Comparison of ENCODE assay signal across 8 cellular contexts in the genomic region with DNA sequence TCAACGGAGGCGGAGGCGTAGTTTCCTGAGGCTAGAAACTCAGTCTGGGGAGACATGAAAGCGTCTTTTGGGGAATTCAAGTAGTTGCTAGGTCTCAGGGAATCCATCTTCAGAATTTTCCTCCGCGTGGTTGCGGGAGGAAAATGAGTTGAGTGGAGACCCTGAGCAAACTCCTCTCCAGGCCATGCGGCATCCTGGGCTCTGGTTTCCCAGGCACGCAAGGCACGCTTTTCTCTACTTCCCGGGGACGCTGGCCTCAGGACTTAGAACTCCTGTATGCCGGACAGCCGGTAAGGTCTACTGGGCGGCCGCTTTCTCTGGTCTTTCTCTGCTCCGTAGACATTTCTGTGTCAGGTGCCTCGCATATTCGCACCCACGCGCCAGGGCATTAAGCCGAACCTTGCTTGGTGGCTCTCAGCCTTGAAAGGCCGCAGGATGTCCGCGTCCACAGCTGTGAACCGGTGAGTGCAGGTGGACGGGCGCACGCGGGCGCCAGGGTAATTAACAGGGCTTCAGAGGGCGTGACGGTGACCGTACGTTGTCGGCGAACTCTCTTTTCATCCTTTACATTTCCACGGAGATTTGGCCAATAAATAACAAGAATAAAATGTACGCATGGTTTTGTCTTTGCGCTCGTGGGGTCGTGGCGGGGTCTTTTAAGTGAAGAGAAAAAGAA. TPM values are rescaled to one million over a fixed set of nuclear protein-coding genes. Genes with fewer than 3 reads are reported as not detected.
DNase-seq lines count a peak whose midpoint lies in the region; ATAC-seq and TF ChIP-seq lines count a peak whose summit lies in the region.

No MANE protein-coding gene starts in this region.

- peak in 1 of 5 donors; percentile 12 for DNase-seq in CD4-positive, alpha-beta memory T cell
- peak; percentile 23 for DNase-seq in NCI-H2227 treated with DMSO at 0.1 percent for 48 hours (lab: John Stamatoyannopoulos, UW)

- intact Hi-C loops in CD4-positive, alpha-beta memory T cell (cut with micrococcal nuclease): no loop called here
- intact Hi-C loops in dendritic cell treated with granulocyte-macrophage colony-stimulating factor and Interleukin-4, amounts not matched to agents 40 ng/mL and 50 ng/mL, for 4 days (cut with micrococcal nuclease): no loop called here

- CTCF ChIA-PET in CD4-positive, alpha-beta memory T cell (lab: Charles Lee; ENCODE audit: partially characterized antibody): interaction anchor here (1.3 kb wide), 1 partner anchor 29 kb away, joined by 4 read pairs; no protein-coding TSS in a partner anchor

- H3K27ac ChIP-seq in CD4-positive, alpha-beta memory T cell (ENCODE audit: low read depth, low read length): no peak overlapping the region

- H3K4me3 ChIP-seq in CD4-positive, alpha-beta memory T cell (ENCODE audit: low read length in 2 of 2): peak overlapping the region; percentile 39 to 47

- H3K4me1 ChIP-seq in CD4-positive, alpha-beta memory T cell (ENCODE audit: insufficient read depth, low read length): peaks cover 29% of the 10 kb centered on the region

- POLR2A ChIA-PET in CD4-positive, alpha-beta memory T cell (lab: Charles Lee; ENCODE audit: partially characterized antibody): no interaction called here

- peaks cover 0 to 4% (median 0%) of the 10 kb centered on the region in 8 donors for H3K9me3 Mint-ChIP-seq in CD4-positive, alpha-beta memory T cell
- no peaks in the 10 kb centered on the region for H3K9me3 Mint-ChIP-seq in dendritic cell treated with granulocyte-macrophage colony-stimulating factor and Interleukin-4, amounts not matched to agents 40 ng/mL and 50 ng/mL, for 4 days
- no peaks in the 10 kb centered on the region for H3K9me3 Mint-ChIP-seq in nephron

- no peak for ATAC-seq in GM21390 (IDR thresholded peaks at IDR 0.05; ENCODE audit: unreplicated experiment)
- no peak for ATAC-seq in HG03139 (IDR thresholded peaks at IDR 0.05; ENCODE audit: unreplicated experiment)
- ATAC-seq in GM18868 (IDR thresholded peaks at IDR 0.05; ENCODE audit: unreplicated experiment): no peak
- no peak for ATAC-seq in HG03565 (IDR thresholded peaks at IDR 0.05; ENCODE audit: unreplicated experiment)

- peak overlapping the region; percentile 83 to 89 (median 84) for H3K4me3 Mint-ChIP-seq in CD4-positive, alpha-beta memory T cell
- H3K4me3 Mint-ChIP-seq in dendritic cell treated with granulocyte-macrophage colony-stimulating factor and Interleukin-4, amounts not matched to agents 40 ng/mL and 50 ng/mL, for 4 days: peak overlapping the region; percentile 49
- peak overlapping the region; percentile 84 to 90 (median 89) for H3K4me3 Mint-ChIP-seq in nephron

- H3K36me3 ChIP-seq in CD4-positive, alpha-beta memory T cell (ENCODE audit: insufficient read depth, low read length): no peaks in the 10 kb centered on the region

- no peaks in the 10 kb centered on the region for H3K9me3 ChIP-seq in CD4-positive, alpha-beta memory T cell (ENCODE audit: control insufficient read depth in 1 of 2, low read length in 2 of 2)

- TF ChIP-seq CTCF in nephron (IDR thresholded peaks at IDR 0.05; ENCODE audit: unreplicated experiment in 3 of 3): no peak

- peaks cover 20 to 40% (median 27%) of the 10 kb centered on the region in 4 donors for H3K4me1 Mint-ChIP-seq in CD4-positive, alpha-beta memory T cell
- H3K4me1 Mint-ChIP-seq in dendritic cell treated with granulocyte-macrophage colony-stimulating factor and Interleukin-4, amounts not matched to agents 40 ng/mL and 50 ng/mL, for 4 days (ENCODE audit: low read depth): peaks cover 15% of the 10 kb centered on the region
- H3K4me1 Mint-ChIP-seq in nephron: peaks cover 38% of the 10 kb centered on the region

- peaks cover 45% of the 10 kb centered on the region for H3K27me3 ChIP-seq in CD4-positive, alpha-beta memory T cell (ENCODE audit: insufficient read depth, low read length)

- no peaks in the 10 kb centered on the region for H3K36me3 Mint-ChIP-seq in CD4-positive, alpha-beta memory T cell
- H3K36me3 Mint-ChIP-seq in dendritic cell treated with granulocyte-macrophage colony-stimulating factor and Interleukin-4, amounts not matched to agents 40 ng/mL and 50 ng/mL, for 4 days (ENCODE audit: low read depth): no peaks in the 10 kb centered on the region
- H3K36me3 Mint-ChIP-seq in nephron (ENCODE audit: low read depth): no peaks in the 10 kb centered on the region

- peaks cover 41 to 44% of the 10 kb centered on the region in 2 donors for H3K27me3 Mint-ChIP-seq in CD4-positive, alpha-beta memory T cell
- H3K27me3 Mint-ChIP-seq in dendritic cell treated with granulocyte-macrophage colony-stimulating factor and Interleukin-4, amounts not matched to agents 40 ng/mL and 50 ng/mL, for 4 days: peaks cover 75% of the 10 kb centered on the region
- H3K27me3 Mint-ChIP-seq in nephron (ENCODE audit: low read depth): peaks cover 68% of the 10 kb centered on the region

- peak overlapping the region in 2 of 7 donors; percentile 29 to 33 for H3K27ac Mint-ChIP-seq in CD4-positive, alpha-beta memory T cell
- H3K27ac Mint-ChIP-seq in dendritic cell treated with granulocyte-macrophage colony-stimulating factor and Interleukin-4, amounts not matched to agents 40 ng/mL and 50 ng/mL, for 4 days: no peak overlapping the region
- peak overlapping the region in 2 of 3 experiments; percentile 63 to 84 for H3K27ac Mint-ChIP-seq in nephron

RNA-seq across cellular contexts. Expression of a gene that starts 1.0 kb away (rescaled TPM):
- total RNA-seq in CD4-positive, alpha-beta memory T cell: not detected
- polyA plus RNA-seq in CD4-positive, alpha-beta memory T cell: under 1 TPM in 1 of 2 donors, not detected in 1; 0.03 TPM
